1 cellular context compared by ENCODE assay signal in the genomic region with DNA sequence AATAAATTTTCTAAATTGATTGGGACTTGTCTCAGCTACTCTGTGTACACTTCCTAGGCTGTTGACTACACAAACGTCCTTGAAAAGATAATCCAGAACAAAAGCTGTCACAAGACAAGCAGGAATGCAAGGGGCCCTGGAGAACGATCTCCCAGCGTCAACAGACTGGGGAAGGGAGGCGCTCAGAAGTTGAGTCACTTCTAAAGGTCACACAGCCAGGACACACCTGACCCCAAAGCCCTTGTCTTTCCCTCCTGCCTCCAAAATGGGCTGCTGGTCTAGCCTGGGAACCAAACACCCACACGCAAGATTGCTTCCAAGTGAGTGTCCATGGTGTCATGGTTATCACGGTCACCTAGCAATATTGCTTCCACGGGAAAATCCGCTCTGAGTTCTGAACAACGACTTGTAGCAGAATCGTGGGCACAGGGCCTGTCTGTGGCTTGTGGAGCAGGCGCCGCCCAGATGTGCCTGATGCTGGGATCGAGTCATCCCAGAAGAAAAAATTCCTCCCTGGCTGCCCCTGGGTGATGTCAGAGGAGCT.
TF ChIP-seq lines count a peak whose summit lies in the region.

No MANE protein-coding gene starts in this region.

TF ChIP-seq in HepG2, 621 proteins besides CTCF, POLR2A, EP300 and RAD21 (continues in another document):
- TF ChIP-seq AHR (CRISPR knock-in tag; IDR thresholded peaks at IDR 0.05) (peak; percentile 54; the same call in 1 of the 2 replicates), ASH2L (IDR thresholded peaks at IDR 0.05; ENCODE audit: insufficient read length, low read depth, low read length) (peak; percentile 32), ZNF558 (CRISPR knock-in tag; IDR thresholded peaks at IDR 0.05; ENCODE audit: borderline replicate concordance) (peak; percentile 26; the same call in 1 of the 2 replicates), PITX1 (CRISPR knock-in tag; IDR thresholded peaks at IDR 0.05) (peak; percentile 92), RXRA (CRISPR knock-in tag; IDR thresholded peaks at IDR 0.05) (peak; percentile 92), ZNF350 (CRISPR knock-in tag; IDR thresholded peaks at IDR 0.05; ENCODE audit: borderline replicate concordance, low read depth) (peak; percentile 56; the same call in 1 of the 2 replicates), GATA4 (IDR thresholded peaks at IDR 0.05; ENCODE audit: borderline replicate concordance, low read depth) (peak; percentile 77; the same call in 1 of the 2 replicates), DNMT1 (CRISPR knock-in tag; IDR thresholded peaks at IDR 0.05) (no peak), ZNF557 (CRISPR knock-in tag; IDR thresholded peaks at IDR 0.05) (no peak), KAT7 (CRISPR knock-in tag; IDR thresholded peaks at IDR 0.05; ENCODE audit: borderline replicate concordance) (peak; percentile 79; the same call in 1 of the 2 replicates), NONO (IDR thresholded peaks at IDR 0.05) (no peak), NONO (CRISPR knock-in tag; conservative IDR thresholded peaks at IDR 0.05) (peak; percentile 75; the same call in 1 of the 2 replicates), THAP11 (CRISPR knock-in tag; IDR thresholded peaks at IDR 0.05) (peak; percentile 59), SIN3B (IDR thresholded peaks at IDR 0.05; ENCODE audit: low read length) (no peak), ZNF878 (CRISPR knock-in tag; IDR thresholded peaks at IDR 0.05) (peak; percentile 49; the same call in 1 of the 2 replicates), NR2F2 (IDR thresholded peaks at IDR 0.05; ENCODE audit: borderline replicate concordance, low read depth) (peak; percentile 88), ZNF772 (CRISPR knock-in tag; IDR thresholded peaks at IDR 0.05) (peak; percentile 55; the same call in 1 of the 2 replicates), EEA1 (CRISPR knock-in tag; IDR thresholded peaks at IDR 0.05; ENCODE audit: borderline replicate concordance) (no peak), HHEX (CRISPR knock-in tag; IDR thresholded peaks at IDR 0.05) (peak; percentile 64; the same call in 1 of the 2 replicates), ZFYVE20 (CRISPR knock-in tag; IDR thresholded peaks at IDR 0.05; ENCODE audit: borderline replicate concordance, low read depth) (no peak), SRF (IDR thresholded peaks at IDR 0.05; ENCODE audit: low read depth, low read length) (no peak)
- TF ChIP-seq, protein P1, sequence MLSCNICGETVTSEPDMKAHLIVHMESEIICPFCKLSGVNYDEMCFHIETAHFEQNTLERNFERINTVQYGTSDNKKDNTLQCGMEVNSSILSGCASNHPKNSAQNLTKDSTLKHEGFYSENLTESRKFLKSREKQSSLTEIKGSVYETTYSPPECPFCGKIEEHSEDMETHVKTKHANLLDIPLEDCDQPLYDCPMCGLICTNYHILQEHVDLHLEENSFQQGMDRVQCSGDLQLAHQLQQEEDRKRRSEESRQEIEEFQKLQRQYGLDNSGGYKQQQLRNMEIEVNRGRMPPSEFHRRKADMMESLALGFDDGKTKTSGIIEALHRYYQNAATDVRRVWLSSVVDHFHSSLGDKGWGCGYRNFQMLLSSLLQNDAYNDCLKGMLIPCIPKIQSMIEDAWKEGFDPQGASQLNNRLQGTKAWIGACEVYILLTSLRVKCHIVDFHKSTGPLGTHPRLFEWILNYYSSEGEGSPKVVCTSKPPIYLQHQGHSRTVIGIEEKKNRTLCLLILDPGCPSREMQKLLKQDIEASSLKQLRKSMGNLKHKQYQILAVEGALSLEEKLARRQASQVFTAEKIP (CRISPR knock-in tag; IDR thresholded peaks at IDR 0.05; ENCODE audit: borderline replicate concordance), result no peak
- TF ChIP-seq, protein P2, sequence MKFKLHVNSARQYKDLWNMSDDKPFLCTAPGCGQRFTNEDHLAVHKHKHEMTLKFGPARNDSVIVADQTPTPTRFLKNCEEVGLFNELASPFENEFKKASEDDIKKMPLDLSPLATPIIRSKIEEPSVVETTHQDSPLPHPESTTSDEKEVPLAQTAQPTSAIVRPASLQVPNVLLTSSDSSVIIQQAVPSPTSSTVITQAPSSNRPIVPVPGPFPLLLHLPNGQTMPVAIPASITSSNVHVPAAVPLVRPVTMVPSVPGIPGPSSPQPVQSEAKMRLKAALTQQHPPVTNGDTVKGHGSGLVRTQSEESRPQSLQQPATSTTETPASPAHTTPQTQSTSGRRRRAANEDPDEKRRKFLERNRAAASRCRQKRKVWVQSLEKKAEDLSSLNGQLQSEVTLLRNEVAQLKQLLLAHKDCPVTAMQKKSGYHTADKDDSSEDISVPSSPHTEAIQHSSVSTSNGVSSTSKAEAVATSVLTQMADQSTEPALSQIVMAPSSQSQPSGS (CRISPR knock-in tag; IDR thresholded peaks at IDR 0.05), result 0 out of 2 replicates have a peak, but pooled peaks have one; percentile 38
- TF ChIP-seq, protein P3, sequence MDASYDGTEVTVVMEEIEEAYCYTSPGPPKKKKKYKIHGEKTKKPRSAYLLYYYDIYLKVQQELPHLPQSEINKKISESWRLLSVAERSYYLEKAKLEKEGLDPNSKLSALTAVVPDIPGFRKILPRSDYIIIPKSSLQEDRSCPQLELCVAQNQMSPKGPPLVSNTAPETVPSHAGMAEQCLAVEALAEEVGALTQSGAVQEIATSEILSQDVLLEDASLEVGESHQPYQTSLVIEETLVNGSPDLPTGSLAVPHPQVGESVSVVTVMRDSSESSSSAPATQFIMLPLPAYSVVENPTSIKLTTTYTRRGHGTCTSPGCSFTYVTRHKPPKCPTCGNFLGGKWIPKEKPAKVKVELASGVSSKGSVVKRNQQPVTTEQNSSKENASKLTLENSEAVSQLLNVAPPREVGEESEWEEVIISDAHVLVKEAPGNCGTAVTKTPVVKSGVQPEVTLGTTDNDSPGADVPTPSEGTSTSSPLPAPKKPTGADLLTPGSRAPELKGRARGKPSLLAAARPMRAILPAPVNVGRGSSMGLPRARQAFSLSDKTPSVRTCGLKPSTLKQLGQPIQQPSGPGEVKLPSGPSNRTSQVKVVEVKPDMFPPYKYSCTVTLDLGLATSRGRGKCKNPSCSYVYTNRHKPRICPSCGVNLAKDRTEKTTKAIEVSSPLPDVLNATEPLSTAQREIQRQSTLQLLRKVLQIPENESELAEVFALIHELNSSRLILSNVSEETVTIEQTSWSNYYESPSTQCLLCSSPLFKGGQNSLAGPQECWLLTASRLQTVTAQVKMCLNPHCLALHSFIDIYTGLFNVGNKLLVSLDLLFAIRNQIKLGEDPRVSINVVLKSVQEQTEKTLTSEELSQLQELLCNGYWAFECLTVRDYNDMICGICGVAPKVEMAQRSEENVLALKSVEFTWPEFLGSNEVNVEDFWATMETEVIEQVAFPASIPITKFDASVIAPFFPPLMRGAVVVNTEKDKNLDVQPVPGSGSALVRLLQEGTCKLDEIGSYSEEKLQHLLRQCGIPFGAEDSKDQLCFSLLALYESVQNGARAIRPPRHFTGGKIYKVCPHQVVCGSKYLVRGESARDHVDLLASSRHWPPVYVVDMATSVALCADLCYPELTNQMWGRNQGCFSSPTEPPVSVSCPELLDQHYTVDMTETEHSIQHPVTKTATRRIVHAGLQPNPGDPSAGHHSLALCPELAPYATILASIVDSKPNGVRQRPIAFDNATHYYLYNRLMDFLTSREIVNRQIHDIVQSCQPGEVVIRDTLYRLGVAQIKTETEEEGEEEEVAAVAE (CRISPR knock-in tag; IDR thresholded peaks at IDR 0.05; ENCODE audit: borderline replicate concordance), result 0 out of 2 replicates have a peak, but pooled peaks have one; percentile 7
- TF ChIP-seq, protein P4, sequence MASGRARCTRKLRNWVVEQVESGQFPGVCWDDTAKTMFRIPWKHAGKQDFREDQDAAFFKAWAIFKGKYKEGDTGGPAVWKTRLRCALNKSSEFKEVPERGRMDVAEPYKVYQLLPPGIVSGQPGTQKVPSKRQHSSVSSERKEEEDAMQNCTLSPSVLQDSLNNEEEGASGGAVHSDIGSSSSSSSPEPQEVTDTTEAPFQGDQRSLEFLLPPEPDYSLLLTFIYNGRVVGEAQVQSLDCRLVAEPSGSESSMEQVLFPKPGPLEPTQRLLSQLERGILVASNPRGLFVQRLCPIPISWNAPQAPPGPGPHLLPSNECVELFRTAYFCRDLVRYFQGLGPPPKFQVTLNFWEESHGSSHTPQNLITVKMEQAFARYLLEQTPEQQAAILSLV (CRISPR knock-in tag; IDR thresholded peaks at IDR 0.05; ENCODE audit: borderline replicate concordance), result 0 out of 2 replicates have a peak, but pooled peaks have one; percentile 52
- TF ChIP-seq, protein P5, sequence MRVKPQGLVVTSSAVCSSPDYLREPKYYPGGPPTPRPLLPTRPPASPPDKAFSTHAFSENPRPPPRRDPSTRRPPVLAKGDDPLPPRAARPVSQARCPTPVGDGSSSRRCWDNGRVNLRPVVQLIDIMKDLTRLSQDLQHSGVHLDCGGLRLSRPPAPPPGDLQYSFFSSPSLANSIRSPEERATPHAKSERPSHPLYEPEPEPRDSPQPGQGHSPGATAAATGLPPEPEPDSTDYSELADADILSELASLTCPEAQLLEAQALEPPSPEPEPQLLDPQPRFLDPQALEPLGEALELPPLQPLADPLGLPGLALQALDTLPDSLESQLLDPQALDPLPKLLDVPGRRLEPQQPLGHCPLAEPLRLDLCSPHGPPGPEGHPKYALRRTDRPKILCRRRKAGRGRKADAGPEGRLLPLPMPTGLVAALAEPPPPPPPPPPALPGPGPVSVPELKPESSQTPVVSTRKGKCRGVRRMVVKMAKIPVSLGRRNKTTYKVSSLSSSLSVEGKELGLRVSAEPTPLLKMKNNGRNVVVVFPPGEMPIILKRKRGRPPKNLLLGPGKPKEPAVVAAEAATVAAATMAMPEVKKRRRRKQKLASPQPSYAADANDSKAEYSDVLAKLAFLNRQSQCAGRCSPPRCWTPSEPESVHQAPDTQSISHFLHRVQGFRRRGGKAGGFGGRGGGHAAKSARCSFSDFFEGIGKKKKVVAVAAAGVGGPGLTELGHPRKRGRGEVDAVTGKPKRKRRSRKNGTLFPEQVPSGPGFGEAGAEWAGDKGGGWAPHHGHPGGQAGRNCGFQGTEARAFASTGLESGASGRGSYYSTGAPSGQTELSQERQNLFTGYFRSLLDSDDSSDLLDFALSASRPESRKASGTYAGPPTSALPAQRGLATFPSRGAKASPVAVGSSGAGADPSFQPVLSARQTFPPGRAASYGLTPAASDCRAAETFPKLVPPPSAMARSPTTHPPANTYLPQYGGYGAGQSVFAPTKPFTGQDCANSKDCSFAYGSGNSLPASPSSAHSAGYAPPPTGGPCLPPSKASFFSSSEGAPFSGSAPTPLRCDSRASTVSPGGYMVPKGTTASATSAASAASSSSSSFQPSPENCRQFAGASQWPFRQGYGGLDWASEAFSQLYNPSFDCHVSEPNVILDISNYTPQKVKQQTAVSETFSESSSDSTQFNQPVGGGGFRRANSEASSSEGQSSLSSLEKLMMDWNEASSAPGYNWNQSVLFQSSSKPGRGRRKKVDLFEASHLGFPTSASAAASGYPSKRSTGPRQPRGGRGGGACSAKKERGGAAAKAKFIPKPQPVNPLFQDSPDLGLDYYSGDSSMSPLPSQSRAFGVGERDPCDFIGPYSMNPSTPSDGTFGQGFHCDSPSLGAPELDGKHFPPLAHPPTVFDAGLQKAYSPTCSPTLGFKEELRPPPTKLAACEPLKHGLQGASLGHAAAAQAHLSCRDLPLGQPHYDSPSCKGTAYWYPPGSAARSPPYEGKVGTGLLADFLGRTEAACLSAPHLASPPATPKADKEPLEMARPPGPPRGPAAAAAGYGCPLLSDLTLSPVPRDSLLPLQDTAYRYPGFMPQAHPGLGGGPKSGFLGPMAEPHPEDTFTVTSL (CRISPR knock-in tag; IDR thresholded peaks at IDR 0.05; ENCODE audit: borderline replicate concordance), result peak; percentile 40; the same call in 1 of the 2 replicates
- TF ChIP-seq, protein P6, sequence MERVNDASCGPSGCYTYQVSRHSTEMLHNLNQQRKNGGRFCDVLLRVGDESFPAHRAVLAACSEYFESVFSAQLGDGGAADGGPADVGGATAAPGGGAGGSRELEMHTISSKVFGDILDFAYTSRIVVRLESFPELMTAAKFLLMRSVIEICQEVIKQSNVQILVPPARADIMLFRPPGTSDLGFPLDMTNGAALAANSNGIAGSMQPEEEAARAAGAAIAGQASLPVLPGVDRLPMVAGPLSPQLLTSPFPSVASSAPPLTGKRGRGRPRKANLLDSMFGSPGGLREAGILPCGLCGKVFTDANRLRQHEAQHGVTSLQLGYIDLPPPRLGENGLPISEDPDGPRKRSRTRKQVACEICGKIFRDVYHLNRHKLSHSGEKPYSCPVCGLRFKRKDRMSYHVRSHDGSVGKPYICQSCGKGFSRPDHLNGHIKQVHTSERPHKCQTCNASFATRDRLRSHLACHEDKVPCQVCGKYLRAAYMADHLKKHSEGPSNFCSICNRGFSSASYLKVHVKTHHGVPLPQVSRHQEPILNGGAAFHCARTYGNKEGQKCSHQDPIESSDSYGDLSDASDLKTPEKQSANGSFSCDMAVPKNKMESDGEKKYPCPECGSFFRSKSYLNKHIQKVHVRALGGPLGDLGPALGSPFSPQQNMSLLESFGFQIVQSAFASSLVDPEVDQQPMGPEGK (CRISPR knock-in tag; IDR thresholded peaks at IDR 0.05), result peak; percentile 61
- TF ChIP-seq, protein P7, sequence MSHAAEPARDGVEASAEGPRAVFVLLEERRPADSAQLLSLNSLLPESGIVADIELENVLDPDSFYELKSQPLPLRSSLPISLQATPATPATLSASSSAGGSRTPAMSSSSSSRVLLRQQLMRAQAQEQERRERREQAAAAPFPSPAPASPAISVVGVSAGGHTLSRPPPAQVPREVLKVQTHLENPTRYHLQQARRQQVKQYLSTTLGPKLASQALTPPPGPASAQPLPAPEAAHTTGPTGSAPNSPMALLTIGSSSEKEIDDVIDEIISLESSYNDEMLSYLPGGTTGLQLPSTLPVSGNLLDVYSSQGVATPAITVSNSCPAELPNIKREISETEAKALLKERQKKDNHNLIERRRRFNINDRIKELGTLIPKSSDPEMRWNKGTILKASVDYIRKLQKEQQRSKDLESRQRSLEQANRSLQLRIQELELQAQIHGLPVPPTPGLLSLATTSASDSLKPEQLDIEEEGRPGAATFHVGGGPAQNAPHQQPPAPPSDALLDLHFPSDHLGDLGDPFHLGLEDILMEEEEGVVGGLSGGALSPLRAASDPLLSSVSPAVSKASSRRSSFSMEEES (CRISPR knock-in tag; IDR thresholded peaks at IDR 0.05), result peak; percentile 99
- TF ChIP-seq, protein P8, sequence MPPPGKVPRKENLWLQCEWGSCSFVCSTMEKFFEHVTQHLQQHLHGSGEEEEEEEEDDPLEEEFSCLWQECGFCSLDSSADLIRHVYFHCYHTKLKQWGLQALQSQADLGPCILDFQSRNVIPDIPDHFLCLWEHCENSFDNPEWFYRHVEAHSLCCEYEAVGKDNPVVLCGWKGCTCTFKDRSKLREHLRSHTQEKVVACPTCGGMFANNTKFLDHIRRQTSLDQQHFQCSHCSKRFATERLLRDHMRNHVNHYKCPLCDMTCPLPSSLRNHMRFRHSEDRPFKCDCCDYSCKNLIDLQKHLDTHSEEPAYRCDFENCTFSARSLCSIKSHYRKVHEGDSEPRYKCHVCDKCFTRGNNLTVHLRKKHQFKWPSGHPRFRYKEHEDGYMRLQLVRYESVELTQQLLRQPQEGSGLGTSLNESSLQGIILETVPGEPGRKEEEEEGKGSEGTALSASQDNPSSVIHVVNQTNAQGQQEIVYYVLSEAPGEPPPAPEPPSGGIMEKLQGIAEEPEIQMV (CRISPR knock-in tag; IDR thresholded peaks at IDR 0.05; ENCODE audit: low read depth), result no peak
- TF ChIP-seq, protein P9, sequence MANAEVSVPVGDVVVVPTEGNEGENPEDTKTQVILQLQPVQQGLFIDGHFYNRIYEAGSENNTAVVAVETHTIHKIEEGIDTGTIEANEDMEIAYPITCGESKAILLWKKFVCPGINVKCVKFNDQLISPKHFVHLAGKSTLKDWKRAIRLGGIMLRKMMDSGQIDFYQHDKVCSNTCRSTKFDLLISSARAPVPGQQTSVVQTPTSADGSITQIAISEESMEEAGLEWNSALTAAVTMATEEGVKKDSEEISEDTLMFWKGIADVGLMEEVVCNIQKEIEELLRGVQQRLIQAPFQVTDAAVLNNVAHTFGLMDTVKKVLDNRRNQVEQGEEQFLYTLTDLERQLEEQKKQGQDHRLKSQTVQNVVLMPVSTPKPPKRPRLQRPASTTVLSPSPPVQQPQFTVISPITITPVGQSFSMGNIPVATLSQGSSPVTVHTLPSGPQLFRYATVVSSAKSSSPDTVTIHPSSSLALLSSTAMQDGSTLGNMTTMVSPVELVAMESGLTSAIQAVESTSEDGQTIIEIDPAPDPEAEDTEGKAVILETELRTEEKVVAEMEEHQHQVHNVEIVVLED (CRISPR knock-in tag; IDR thresholded peaks at IDR 0.05; ENCODE audit: borderline replicate concordance), result peak; percentile 32; the same call in 1 of the 2 replicates
